16 cellular contexts compared by ENCODE assay signal in genomic region chr14:51445001-51445390, GRCh38.
DNase-seq lines count a peak whose midpoint lies in the region; ATAC-seq and TF ChIP-seq lines count a peak whose summit lies in the region.
"Had no signal": no experiment of that assay in that cellular context is flagged by ENCODE, and none has a peak within 500 bp of the region (broad histone marks: within the 10 kb centered on the region; RNA-seq: fewer than 3 reads in every experiment).

No MANE protein-coding gene starts in this region.

- no peak overlapping the region for H4K8ac ChIP-seq in trophoblast cell (ENCODE audit: low read depth, low read length)

- H3K4ac ChIP-seq in trophoblast cell (ENCODE audit: low read depth, low read length) = no peak overlapping the region

- H2AFZ ChIP-seq in SK-N-SH (ENCODE audit: low read depth) = no peak overlapping the region
- no peak overlapping the region for H2AFZ ChIP-seq in trophoblast cell (ENCODE audit: insufficient read depth, low read length, poor library complexity)
- H2AFZ ChIP-seq: GM23338 had no signal

- H3K79me2 ChIP-seq in SK-N-SH (ENCODE audit: insufficient read depth) (no peaks in the 10 kb centered on the region), trophoblast cell (ENCODE audit: control insufficient read depth, insufficient read depth, low read length, poor library complexity) (peaks cover 2% of the 10 kb centered on the region)

- TF ChIP-seq CTCF in SK-N-SH (IDR thresholded peaks at IDR 0.05) = no peak

- no peaks in the 10 kb centered on the region for H3K9me3 ChIP-seq in SK-N-SH
- no peaks in the 10 kb centered on the region for H3K9me3 ChIP-seq in trophoblast cell (ENCODE audit: insufficient read depth, low read depth, low read length)

- CTCF ChIA-PET in SK-N-SH (lab: Yijun Ruan, JAX) = interaction anchor here (1.1 to 2.9 kb wide), 2 partner anchors 161 to 334 kb away, joined by 3 to 11 read pairs; no protein-coding TSS in a partner anchor

- H2BK120ac ChIP-seq in trophoblast cell (ENCODE audit: insufficient read depth, low read length, poor library complexity) = no peak overlapping the region

- no peaks in the 10 kb centered on the region for H3K27me3 ChIP-seq in SK-N-SH (ENCODE audit: insufficient read depth)
- no peaks in the 10 kb centered on the region for H3K27me3 ChIP-seq in trophoblast cell (ENCODE audit: insufficient read depth, low read length)

- TF ChIP-seq EP300 in SK-N-SH (IDR thresholded peaks at IDR 0.05; ENCODE audit: borderline replicate concordance in 1 of 2, low read depth in 1 of 2, low read length in 1 of 2) = no peak

- POLR2A ChIA-PET in SK-N-SH (lab: Yijun Ruan, JAX) = no interaction called here

- H2BK5ac ChIP-seq in trophoblast cell (ENCODE audit: low read depth, low read length, poor library complexity) = no peak overlapping the region

- ATAC-seq in SK-N-SH treated with all-trans-retinoic acid at 6 μM for 48 hours = no peak
- ATAC-seq: GM12878, GM23338 had no signal

- no peaks in the 10 kb centered on the region for H3K36me3 ChIP-seq in SK-N-SH (replicated peaks in 1 of 2; ENCODE audit: control insufficient read depth in 1 of 2, insufficient read depth in 2 of 2, low read length in 1 of 2)
- H3K36me3 ChIP-seq in trophoblast cell (ENCODE audit: control insufficient read depth in 1 of 2, insufficient read depth in 2 of 2, low read length in 2 of 2) = no peaks in the 10 kb centered on the region

- H3K9ac ChIP-seq in SK-N-SH = no peak overlapping the region
- H3K9ac ChIP-seq in trophoblast cell (ENCODE audit: low read length) = no peak overlapping the region

- H4K20me1 ChIP-seq in SK-N-SH (ENCODE audit: insufficient read depth) = no peaks in the 10 kb centered on the region

- H3K4me1 ChIP-seq in SK-N-SH (ENCODE audit: control insufficient read depth in 1 of 2, insufficient read depth in 2 of 2, low read depth in 1 of 2, low read length in 1 of 2) (peaks cover 26 to 42% of the 10 kb centered on the region in 2 experiments), trophoblast cell (ENCODE audit: control insufficient read depth in 1 of 2, insufficient read depth in 2 of 2, low read length in 2 of 2) (peaks cover 6 to 13% of the 10 kb centered on the region in 2 experiments)

- peak overlapping the region; percentile 1 for H2BK12ac ChIP-seq in trophoblast cell (ENCODE audit: low read length)

- no peak overlapping the region for H4K91ac ChIP-seq in trophoblast cell (ENCODE audit: low read depth, low read length)

- WGBS in SK-N-SH (ENCODE audit: low lambda C conversion rate) = 88% methylated on average over 3 of the region's 3 CpGs
- WGBS in trophoblast cell (ENCODE audit: extremely low coverage, insufficient coverage, insufficient read length) = no CpG with 5 or more reads among the region's 3 CpGs

- no peak overlapping the region for H3K14ac ChIP-seq in trophoblast cell (ENCODE audit: low read length)

- TF ChIP-seq RAD21 in SK-N-SH (IDR thresholded peaks at IDR 0.05; ENCODE audit: low read length) = no peak

- no peak overlapping the region for H4K12ac ChIP-seq in trophoblast cell (ENCODE audit: low read depth, low read length)

- no peaks in the 10 kb centered on the region for H3K9me2 ChIP-seq in SK-N-SH

- H3K79me1 ChIP-seq in trophoblast cell (ENCODE audit: low read length) = peaks cover 3% of the 10 kb centered on the region

- DNase-seq in SK-N-SH = no peak
- peak; percentile 31 for DNase-seq in epidermal melanocyte (ENCODE audit: insufficient read length, low spot score)
- DNase-seq in foreskin melanocyte = peak; percentile 87
- DNase-seq in trophoblast cell = no peak
- DNase-seq in superior temporal gyrus (ENCODE audit: extremely low spot score) = no peak
- DNase-seq in pons (ENCODE audit: low spot score) = no peak
- DNase-seq in T-helper 2 cell = no peak
- DNase-seq: Calu3; CD8-positive, alpha-beta memory T cell; DMS 273 treated with DMSO at 0.1 percent for 48 hours; DMS79; H7 had no signal

- H2AK5ac ChIP-seq in trophoblast cell (ENCODE audit: low read length) = no peak overlapping the region

- H3K27ac ChIP-seq in SK-N-SH (ENCODE audit: low read depth in 2 of 2, low read length in 1 of 2) (peak overlapping the region in 1 of 2 experiments; percentile 99; a peak in 3 of 4 replicates), trophoblast cell (ENCODE audit: low read depth, low read length) (no peak overlapping the region)
- H3K27ac ChIP-seq: 22Rv1 had no signal

- no peak overlapping the region for H3K4me2 ChIP-seq in SK-N-SH
- H3K4me2 ChIP-seq in trophoblast cell (ENCODE audit: low read length) = no peak overlapping the region
- H3K4me2 ChIP-seq: GM23338 had no signal

- H3K18ac ChIP-seq in trophoblast cell (ENCODE audit: low read length) = no peak overlapping the region

- peaks cover 51% of the 10 kb centered on the region for H3F3A ChIP-seq in SK-N-SH (replicated peaks; ENCODE audit: insufficient read depth)

- no peak overlapping the region for H3K23ac ChIP-seq in trophoblast cell (ENCODE audit: low read length)

- H3K4me3 ChIP-seq in SK-N-SH (ENCODE audit: low read depth in 2 of 2, low read length in 1 of 2) (no peak overlapping the region), trophoblast cell (ENCODE audit: low read depth, low read length) (no peak overlapping the region)
- H3K4me3 ChIP-seq: GM12878, GM23338 had no signal

TF ChIP-seq in SK-N-SH, 30 proteins besides CTCF, POLR2A, EP300 and RAD21:
- TF ChIP-seq JUND (IDR thresholded peaks at IDR 0.05) (no peak), TCF12 (IDR thresholded peaks at IDR 0.05) (peak; percentile 8; the same call in 1 of the 2 replicates), USF2 (IDR thresholded peaks at IDR 0.05; ENCODE audit: borderline replicate concordance, low read depth, low read length) (no peak)

TF ChIP-seq in SK-N-SH treated with all-trans-retinoic acid at 6 μM for 48 hours, 23 proteins besides CTCF, POLR2A, EP300 and RAD21:
- no peak for TF ChIP-seq ARNTL (CRISPR knock-in tag; IDR thresholded peaks at IDR 0.05; ENCODE audit: borderline replicate concordance, low read depth)
- no peak for TF ChIP-seq CREB5 (CRISPR knock-in tag; IDR thresholded peaks at IDR 0.05; ENCODE audit: low read depth)
- no peak for TF ChIP-seq BACH2 (CRISPR knock-in tag; IDR thresholded peaks at IDR 0.05; ENCODE audit: borderline replicate concordance)
- TF ChIP-seq ZFP30 (CRISPR knock-in tag; IDR thresholded peaks at IDR 0.05) = no peak
- no peak for TF ChIP-seq GLIS3 (CRISPR knock-in tag; IDR thresholded peaks at IDR 0.05)
- TF ChIP-seq OSR1 (CRISPR knock-in tag; IDR thresholded peaks at IDR 0.05) = no peak
- no peak for TF ChIP-seq PPARA (CRISPR knock-in tag; IDR thresholded peaks at IDR 0.05; ENCODE audit: borderline replicate concordance)
- no peak for TF ChIP-seq CSRNP3 (CRISPR knock-in tag; IDR thresholded peaks at IDR 0.05)
- TF ChIP-seq POU6F1 (CRISPR knock-in tag; IDR thresholded peaks at IDR 0.05; ENCODE audit: borderline replicate concordance, low read depth) = no peak
- no peak for TF ChIP-seq TCF4 (CRISPR knock-in tag; IDR thresholded peaks at IDR 0.05; ENCODE audit: borderline replicate concordance)
- no peak for TF ChIP-seq ZNF565 (CRISPR knock-in tag; conservative IDR thresholded peaks at IDR 0.05; ENCODE audit: low read depth)
- no peak for TF ChIP-seq ESRRG (CRISPR knock-in tag; IDR thresholded peaks at IDR 0.05)
- no peak for TF ChIP-seq ZNF70 (CRISPR knock-in tag; IDR thresholded peaks at IDR 0.05)
- TF ChIP-seq CSDC2 (CRISPR knock-in tag; IDR thresholded peaks at IDR 0.05) = no peak
- no peak for TF ChIP-seq ZC3H10 (CRISPR knock-in tag; IDR thresholded peaks at IDR 0.05)

Comparison
In these comparisons a context has a peak if more than half of its experiments do, and no peak if none do; other contexts are left out.
1. DNase-seq: peak in epidermal melanocyte (single experiment) and foreskin melanocyte (single experiment); none in SK-N-SH (single experiment), trophoblast cell (0 of 2), superior temporal gyrus (single experiment), pons (single experiment) and T-helper 2 cell (0 of 5).